Comparison of ENCODE assay signal across 17 cellular contexts in genomic region chr14:56273949-56274348, GRCh38.
DNase-seq lines count a peak whose midpoint lies in the region; ATAC-seq and TF ChIP-seq lines count a peak whose summit lies in the region.
"Had no signal": no experiment of that assay in that cellular context is flagged by ENCODE, and none has a peak within 500 bp of the region (broad histone marks: within the 10 kb centered on the region; RNA-seq: fewer than 3 reads in every experiment).

No MANE protein-coding gene starts in this region.

- no peak overlapping the region for H2AK9ac ChIP-seq in IMR-90 (replicated peaks; ENCODE audit: low read depth, low read length, poor library complexity)

- peak overlapping the region; percentile 62; the same call in 1 of the 2 replicates for H3K23ac ChIP-seq in IMR-90 (ENCODE audit: low read depth, low read length)

- in situ Hi-C loops in IMR-90 (cut with MboI; ENCODE audit: low sequenced_read_pairs) = no loop called here

- H2AFZ ChIP-seq in IMR-90 (replicated peaks; ENCODE audit: low read length, poor library complexity) = no peak overlapping the region

- H2BK120ac ChIP-seq in IMR-90 (ENCODE audit: low read depth, low read length) = no peak overlapping the region

- no peak overlapping the region for H4K91ac ChIP-seq in IMR-90 (ENCODE audit: insufficient read depth, low read depth, low read length)

- H3K9ac ChIP-seq in IMR-90 (ENCODE audit: low read depth, low read length) = no peak overlapping the region
- H3K9ac ChIP-seq: BLaER1 had no signal

- H3K36me3 ChIP-seq in IMR-90 (ENCODE audit: control insufficient read depth, insufficient read depth, low read length) (no peaks in the 10 kb centered on the region), neutrophil (no peaks in the 10 kb centered on the region)

- WGBS in IMR-90 (ENCODE audit: extremely low coverage in 2 of 2, insufficient read length in 1 of 2), 2 experiments = no CpG with 5 or more reads among the region's 6 CpGs

- H3K27me3 ChIP-seq in IMR-90 (ENCODE audit: control insufficient read depth, insufficient read depth, low read length) = no peaks in the 10 kb centered on the region
- no peaks in the 10 kb centered on the region for H3K27me3 ChIP-seq in neutrophil
- H3K27me3 ChIP-seq: BLaER1 had no signal

- no peak overlapping the region for H3K4me2 ChIP-seq in IMR-90 (ENCODE audit: low read depth, low read length)
- H3K4me2 ChIP-seq: BLaER1 had no signal

- POLR2A ChIA-PET in IMR-90 (lab: Charles Lee; ENCODE audit: unreplicated experiment) = no interaction called here

- DNase-seq in DMS79 treated with DMSO at 0.1 percent for 48 hours (lab: John Stamatoyannopoulos, UW) (peak; percentile 11), DMS79 (lab: John Stamatoyannopoulos, UW) (no peak), IMR-90 (no peak), dermis blood vessel endothelial cell (peak; percentile 19), C1 segment of cervical spinal cord (lab: John Stamatoyannopoulos, UW) (no peak)
- no peak for DNase-seq in effector CD4-positive, alpha-beta T cell
- DNase-seq: DMS 273 treated with DMSO at 0.1 percent for 48 hours, KBM-7, NCI-H1048, NCI-H1694, NCI-H748 treated with DMSO at 0.1 percent for 48 hours had no signal

- H3K18ac ChIP-seq in IMR-90 (ENCODE audit: low read depth, low read length) = no peak overlapping the region

- ATAC-seq in IMR-90 (ENCODE audit: low read depth) = no peak
- no peak for ATAC-seq in HG03342 (IDR thresholded peaks at IDR 0.05; ENCODE audit: unreplicated experiment)
- ATAC-seq: Panc1 had no signal

- no peak overlapping the region for H3K56ac ChIP-seq in IMR-90 (ENCODE audit: extremely low read depth, insufficient read depth, low read length)

- H3K9me1 ChIP-seq in IMR-90 (ENCODE audit: insufficient read depth, low read length) = peaks cover 20% of the 10 kb centered on the region

- H3K4me3 ChIP-seq in IMR-90 (ENCODE audit: insufficient read depth, low read depth, low read length) = no peak overlapping the region
- no peak overlapping the region for H3K4me3 ChIP-seq in neutrophil (ENCODE audit: low read depth in 1 of 2, low read length in 1 of 2)
- H3K4me3 ChIP-seq: BLaER1 had no signal

- H2BK5ac ChIP-seq in IMR-90 (ENCODE audit: low read depth, low read length, poor library complexity, severe bottlenecking) = no peak overlapping the region

- intact Hi-C loops in IMR-90 (cut with micrococcal nuclease) = loop anchor here (10.0 kb wide), 1 partner anchor 569 kb away; no protein-coding TSS in a partner anchor

- H3K4me1 ChIP-seq in IMR-90 (ENCODE audit: control insufficient read depth, insufficient read depth, low read length) (peaks cover 17% of the 10 kb centered on the region), neutrophil (ENCODE audit: control insufficient read depth in 1 of 2, insufficient read depth in 1 of 2, low read depth in 1 of 2, low read length in 1 of 2) (no peaks in the 10 kb centered on the region)
- H3K4me1 ChIP-seq: BLaER1 had no signal

- no peak for TF ChIP-seq RAD21 in IMR-90 (IDR thresholded peaks at IDR 0.05; ENCODE audit: low read length)

- CTCF ChIA-PET in IMR-90 (lab: Yijun Ruan, JAX) = no interaction called here

- H3K14ac ChIP-seq in IMR-90 (replicated peaks; ENCODE audit: low read depth, low read length) = peak overlapping the region; percentile 42; the same call in 1 of the 2 replicates

- peaks cover 13 to 37% of the 10 kb centered on the region in 2 experiments; a peak in 3 of 4 replicates for H3K79me1 ChIP-seq in IMR-90 (ENCODE audit: low read depth in 1 of 2, low read length in 2 of 2)

- no peak for TF ChIP-seq POLR2A in IMR-90 (IDR thresholded peaks at IDR 0.05; ENCODE audit: low read depth, low read length)

- H2AK5ac ChIP-seq in IMR-90 (ENCODE audit: low read depth, low read length) = no peak overlapping the region

- peak overlapping the region in 1 of 2 experiments; percentile 30; a peak in 1 of 4 replicates for H4K8ac ChIP-seq in IMR-90 (ENCODE audit: low read depth in 2 of 2, low read length in 2 of 2)

- dilution Hi-C loops in IMR-90 (cut with HindIII; ENCODE audit: low sequenced_read_pairs, unreplicated experiment) = no loop called here

- H4K20me1 ChIP-seq in IMR-90 (ENCODE audit: insufficient read depth, low read length) = no peaks in the 10 kb centered on the region

- TF ChIP-seq CTCF in IMR-90 (conservative IDR thresholded peaks at IDR 0.05; ENCODE audit: low read depth, low read length) (no peak), neutrophil (IDR thresholded peaks at IDR 0.05) (no peak)

- no peaks in the 10 kb centered on the region for H3K9me3 ChIP-seq in IMR-90 (ENCODE audit: control insufficient read depth, insufficient read depth, low read length)
- no peaks in the 10 kb centered on the region for H3K9me3 ChIP-seq in neutrophil
- H3K9me3 ChIP-seq: BLaER1 had no signal

- peak overlapping the region; percentile 45; the same call in 1 of the 2 replicates for H2BK20ac ChIP-seq in IMR-90 (ENCODE audit: low read depth, low read length)

- H2BK15ac ChIP-seq in IMR-90 (ENCODE audit: low read depth, low read length) = no peak overlapping the region

- H3K4ac ChIP-seq in IMR-90 (ENCODE audit: low read depth, low read length) = peak overlapping the region; percentile 58

- peak overlapping the region; percentile 56; the same call in 1 of the 2 replicates for H4K5ac ChIP-seq in IMR-90 (ENCODE audit: low read depth, low read length)

- no peak overlapping the region for H3K27ac ChIP-seq in IMR-90 (ENCODE audit: insufficient read depth, low read length)
- H3K27ac ChIP-seq in neutrophil = peak overlapping the region; percentile 8
- H3K27ac ChIP-seq: 22Rv1, BLaER1, HL-60 had no signal

- no TSS peak for BruUV-seq in IMR-90 (replicated peaks; lab: Mats Ljungman, UMichigan)

TF ChIP-seq in IMR-90, 13 proteins besides CTCF, POLR2A, EP300 and RAD21:
- TF ChIP-seq BHLHE40 (IDR thresholded peaks at IDR 0.05; ENCODE audit: low read depth, low read length) (no peak), MAZ (IDR thresholded peaks at IDR 0.05; ENCODE audit: borderline replicate concordance, low read depth, low read length) (no peak), SMC3 (IDR thresholded peaks at IDR 0.05; ENCODE audit: low read depth, low read length) (no peak), ELK1 (IDR thresholded peaks at IDR 0.05; ENCODE audit: borderline replicate concordance, low read depth, low read length) (no peak), RCOR1 (IDR thresholded peaks at IDR 0.05; ENCODE audit: insufficient replicate concordance, low read length) (no peak), MAFK (IDR thresholded peaks at IDR 0.05; ENCODE audit: low read depth, low read length) (no peak), MXI1 (IDR thresholded peaks at IDR 0.05; ENCODE audit: borderline replicate concordance, low read depth, low read length) (no peak), FOS (IDR thresholded peaks at IDR 0.05; ENCODE audit: low read depth, low read length) (no peak), NFE2L2 (IDR thresholded peaks at IDR 0.05; ENCODE audit: low read depth, low read length) (no peak), RFX5 (IDR thresholded peaks at IDR 0.05; ENCODE audit: low read depth, low read length) (no peak), CEBPB (IDR thresholded peaks at IDR 0.05; ENCODE audit: low read depth, low read length) (no peak)
- TF ChIP-seq, protein P1, sequence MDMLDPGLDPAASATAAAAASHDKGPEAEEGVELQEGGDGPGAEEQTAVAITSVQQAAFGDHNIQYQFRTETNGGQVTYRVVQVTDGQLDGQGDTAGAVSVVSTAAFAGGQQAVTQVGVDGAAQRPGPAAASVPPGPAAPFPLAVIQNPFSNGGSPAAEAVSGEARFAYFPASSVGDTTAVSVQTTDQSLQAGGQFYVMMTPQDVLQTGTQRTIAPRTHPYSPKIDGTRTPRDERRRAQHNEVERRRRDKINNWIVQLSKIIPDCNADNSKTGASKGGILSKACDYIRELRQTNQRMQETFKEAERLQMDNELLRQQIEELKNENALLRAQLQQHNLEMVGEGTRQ (IDR thresholded peaks at IDR 0.05; ENCODE audit: low read depth, low read length) = no peak

Comparison
In these comparisons a context has a peak if more than half of its experiments do, and no peak if none do; other contexts are left out.
1. DNase-seq: peak in DMS79 treated with DMSO at 0.1 percent for 48 hours (single experiment) and dermis blood vessel endothelial cell (single experiment); none in DMS79 (single experiment), IMR-90 (single experiment), C1 segment of cervical spinal cord (0 of 14) and effector CD4-positive, alpha-beta T cell (single experiment).